In the genomic region with DNA sequence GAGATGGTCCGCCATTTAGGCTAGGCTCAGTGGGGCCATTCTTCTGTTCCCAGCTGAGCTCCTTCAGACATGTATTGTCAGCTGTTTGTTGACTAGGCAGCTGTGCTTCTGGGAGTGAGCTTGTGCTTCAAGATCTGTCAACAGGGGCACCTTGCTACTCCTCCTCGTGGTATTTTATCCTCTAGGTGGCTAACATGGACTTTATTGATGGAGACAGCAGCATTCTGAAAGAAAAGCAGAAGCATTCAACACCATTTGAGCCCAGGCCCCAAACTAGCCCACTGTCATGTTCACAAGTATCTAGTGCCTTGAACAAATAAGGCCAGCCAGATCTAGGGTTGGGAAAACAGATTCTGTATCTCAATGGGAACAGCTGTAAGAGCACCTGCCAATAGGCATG, we compare ENCODE assay signal across 33 cellular contexts.
"Had no signal": no experiment of that assay in that cellular context is flagged by ENCODE, and none has a peak within 500 bp of the region (broad histone marks: within the 10 kb centered on the region; RNA-seq: fewer than 3 reads in every experiment).

No MANE protein-coding gene starts in this region.

- H3K27ac Mint-ChIP-seq: activated B cell treated with CpG ODN at 0.5 μM for 24 hours; activated CD4-positive, alpha-beta T cell treated with anti-CD3 and anti-CD28 coated beads, Interleukin-2, amount 10 ng/mL, durations not matched to agents 7 days and 5 days; activated naive CD4-positive, alpha-beta T cell treated with anti-CD3 and anti-CD28 coated beads for 36 hours; activated naive CD8-positive, alpha-beta T cell treated with anti-CD3 and anti-CD28 coated beads for 36 hours; activated T-cell treated with anti-CD3 and anti-CD28 coated beads, Interleukin-2, amount 50 U/mL, for 72 hours; activated T-helper 1 cell treated with anti-CD3 and anti-CD28 coated beads, Interleukin-12 subunit alpha, Interleukin-12 subunit beta, Interleukin-2, Interleukin-4 antibody, amounts not matched to agents 30 ng/mL and 10 ng/mL and 1 ng/mL, durations not matched to agents 14 hours and 24 hours and 36 hours; activated T-helper 17 cell treated with anti-CD3 and anti-CD28 coated beads, Interleukin-2, amount 50 U/mL, for 72 hours; T-helper 1 cell treated with Interleukin-12 subunit alpha and Interleukin-12 subunit beta and Interleukin-4 antibody, amounts not matched to agents 30 μg/mL and 1 μg/mL, for 36 hours; T-helper 2 cell treated with Interferon-gamma antibody and Interleukin-4, amounts not matched to agents 5 μg/mL and 100 μg/mL, for 36 hours had no signal

- H3K9me3 Mint-ChIP-seq: activated naive CD4-positive, alpha-beta T cell treated with anti-CD3 and anti-CD28 coated beads for 36 hours; activated T-helper 17 cell treated with anti-CD3 and anti-CD28 coated beads, Interleukin-2, amount 50 U/mL, for 72 hours; central memory CD8-positive, alpha-beta T cell had no signal

- H3K4me3 ChIP-seq: adrenal gland, body of pancreas, breast epithelium had no signal

- H3K4me3 Mint-ChIP-seq: activated B cell treated with CpG ODN at 0.5 μM for 24 hours; activated CD4-positive, alpha-beta T cell treated with anti-CD3 and anti-CD28 coated beads, Interleukin-2, amount 10 ng/mL, durations not matched to agents 7 days and 5 days; activated naive CD4-positive, alpha-beta T cell treated with anti-CD3 and anti-CD28 coated beads for 36 hours; activated naive CD8-positive, alpha-beta T cell treated with anti-CD3 and anti-CD28 coated beads for 36 hours; activated T-cell treated with anti-CD3 and anti-CD28 coated beads, Interleukin-2, amount 50 U/mL, for 4 hours; activated T-cell treated with anti-CD3 and anti-CD28 coated beads, Interleukin-2, amount 50 U/mL, for 72 hours; activated T-helper 1 cell treated with anti-CD3 and anti-CD28 coated beads, Interleukin-12 subunit alpha, Interleukin-12 subunit beta, Interleukin-2, Interleukin-4 antibody, amounts not matched to agents 30 ng/mL and 10 ng/mL and 1 ng/mL, durations not matched to agents 14 hours and 24 hours and 36 hours; activated T-helper 17 cell treated with anti-CD3 and anti-CD28 coated beads, Interleukin-2, amount 50 U/mL, for 72 hours; central memory CD8-positive, alpha-beta T cell; T-helper 1 cell treated with Interleukin-12 subunit alpha and Interleukin-12 subunit beta and Interleukin-4 antibody, amounts not matched to agents 30 μg/mL and 1 μg/mL, for 36 hours; T-helper 2 cell treated with Interferon-gamma antibody and Interleukin-4, amounts not matched to agents 5 μg/mL and 100 μg/mL, for 36 hours had no signal

- ATAC-seq: activated CD8-positive, alpha-beta T cell treated with anti-CD3 and anti-CD28 coated beads for 36 hours; activated naive CD4-positive, alpha-beta T cell treated with anti-CD3 and anti-CD28 coated beads, Interleukin-2, amount 50 U/mL, for 72 hours; activated T-cell treated with anti-CD3 and anti-CD28 coated beads, Interleukin-2, amount 50 U/mL, for 4 hours; activated T-cell treated with anti-CD3 and anti-CD28 coated beads, Interleukin-2, amount 50 U/mL, for 72 hours; activated T-helper 17 cell treated with anti-CD3 and anti-CD28 coated beads, Interleukin-2, amount 50 U/mL, for 72 hours; body of pancreas had no signal

- H3K36me3 ChIP-seq: adrenal gland, brain microvascular endothelial cell, breast epithelium had no signal

- H3K4me1 ChIP-seq: adrenal gland, body of pancreas, breast epithelium had no signal

- H3K27me3 ChIP-seq: adrenal gland, body of pancreas, brain microvascular endothelial cell, breast epithelium had no signal

- H3K27me3 Mint-ChIP-seq: activated B cell treated with CpG ODN at 0.5 μM for 24 hours; activated CD4-positive, alpha-beta T cell treated with anti-CD3 and anti-CD28 coated beads, Interleukin-2, amount 10 ng/mL, durations not matched to agents 7 days and 5 days; activated CD8-positive, alpha-beta T cell treated with anti-CD3 and anti-CD28 coated beads for 36 hours; activated naive CD8-positive, alpha-beta T cell treated with anti-CD3 and anti-CD28 coated beads for 36 hours; activated T-helper 17 cell treated with anti-CD3 and anti-CD28 coated beads, Interleukin-2, amount 50 U/mL, for 72 hours had no signal

- H3K9me3 ChIP-seq: adrenal gland, body of pancreas had no signal

- H3K27ac ChIP-seq: adrenal gland, body of pancreas, brain microvascular endothelial cell, breast epithelium, VCaP had no signal

- DNase-seq: activated B cell treated with CpG ODN at 0.5 μM for 24 hours; activated CD4-positive, alpha-beta T cell treated with anti-CD3 and anti-CD28 coated beads for 48 hours; activated CD4-positive, alpha-beta T cell treated with anti-CD3 and anti-CD28 coated beads, Interleukin-2, amount 10 ng/mL, durations not matched to agents 7 days and 5 days; activated CD4-positive, alpha-beta T cell treated with anti-CD3 and anti-CD28 coated beads, Interleukin-2, amount 50 U/mL, for 48 hours; activated CD4-positive, CD25-positive, alpha-beta regulatory T cell treated with anti-CD3 and anti-CD28 coated beads, Interleukin-2, amount 50 U/mL, for 72 hours; activated CD8-positive, alpha-beta T cell treated with anti-CD3 and anti-CD28 coated beads for 36 hours; activated effector memory CD4-positive, alpha-beta T cell treated with anti-CD3 and anti-CD28 coated beads, Interleukin-2, amount 50 U/mL, for 16 hours; activated gamma-delta T cell treated with Interleukin-2 at 50 U/mL for 16 hours; activated naive CD4-positive, alpha-beta T cell; activated naive CD4-positive, alpha-beta T cell treated with anti-CD3 and anti-CD28 coated beads for 36 hours; activated naive CD4-positive, alpha-beta T cell treated with anti-CD3 and anti-CD28 coated beads, Interleukin-2, amount 50 U/mL, for 16 hours; activated naive CD8-positive, alpha-beta T cell treated with anti-CD3 and anti-CD28 coated beads for 36 hours; activated T-cell treated with anti-CD3 and anti-CD28 coated beads for 4 hours; activated T-cell treated with anti-CD3 and anti-CD28 coated beads, Interleukin-2, amount 50 U/mL, for 1 hour; activated T-cell treated with anti-CD3 and anti-CD28 coated beads, Interleukin-2, amount 50 U/mL, for 4 hours; activated T-cell treated with anti-CD3 and anti-CD28 coated beads, Interleukin-2, amount 50 U/mL, for 72 hours; adrenal gland; amniotic stem cell; aorta; body of pancreas; brain microvascular endothelial cell; cerebellar nuclear complex; T-helper 1 cell; T-helper 2 cell; T-helper 9 cell had no signal
